Comparison of ENCODE assay signal across 1 cellular context in genomic region chr15:64356443-64357040, GRCh38.
TF ChIP-seq lines count a peak whose summit lies in the region.

No MANE protein-coding gene starts in this region.

TF ChIP-seq in GM12878, 131 proteins besides CTCF, POLR2A, EP300 and RAD21:
- TF ChIP-seq NBN (IDR thresholded peaks at IDR 0.05), result peak; percentile 68
- TF ChIP-seq SKIL (IDR thresholded peaks at IDR 0.05; ENCODE audit: low read depth, poor library complexity, severe bottlenecking), result peak; percentile 26
- TF ChIP-seq MEF2B (IDR thresholded peaks at IDR 0.05; ENCODE audit: partially characterized antibody, poor library complexity, severe bottlenecking), result peak; percentile 92
- TF ChIP-seq ASH2L (IDR thresholded peaks at IDR 0.05; ENCODE audit: borderline replicate concordance, low read depth), result no peak; the same call in 1 of the 2 replicates
- TF ChIP-seq SMC3 (IDR thresholded peaks at IDR 0.05; ENCODE audit: borderline replicate concordance, low read length), result peak; percentile 24; the same call in 1 of the 2 replicates
- peak; percentile 48 to 59; a peak in 2 of 4 replicates for TF ChIP-seq IKZF2 (IDR thresholded peaks at IDR 0.05)
- TF ChIP-seq IKZF1 (conservative IDR thresholded peaks at IDR 0.05), result 0 out of 2 replicates have a peak, but pooled peaks have one; percentile 39
- 0 out of 2 replicates have a peak, but pooled peaks have one; percentile 29 for TF ChIP-seq SMARCA5 (IDR thresholded peaks at IDR 0.05)
- no peak for TF ChIP-seq REST (IDR thresholded peaks at IDR 0.05; ENCODE audit: low read depth, low read length)
